In genomic region chr22:28407645-28408044, GRCh38 we compare ENCODE assay signal across 8 cellular contexts.
"Had no signal": no experiment of that assay in that cellular context is flagged by ENCODE, and none has a peak within 500 bp of the region (broad histone marks: within the 10 kb centered on the region; RNA-seq: fewer than 3 reads in every experiment).

No MANE protein-coding gene starts in this region.

- H3K9me3 ChIP-seq: HAP-1 had no signal

- H3K36me3 ChIP-seq: HAP-1 had no signal

- H3K9ac ChIP-seq: KMS-11 had no signal

- H2AFZ ChIP-seq: GM23338 had no signal

- DNase-seq: KBM-7 had no signal

- ATAC-seq: GM23338, HCT116 had no signal

- H3K27ac ChIP-seq: KMS-11 had no signal

- FAIRE-seq: H1, H54, HTR-8/SVneo had no signal

- H3K4me3 ChIP-seq: GM23338, HAP-1 had no signal

- H3K4me2 ChIP-seq: GM23338, KMS-11 had no signal
